Comparison of ENCODE assay signal across 8 cellular contexts in genomic region chr17:2400474-2400866, GRCh38. TPM values are rescaled to one million over a fixed set of nuclear protein-coding genes. Genes with fewer than 3 reads are reported as not detected.
A peak's percentile ranks its signal among the peaks of the same experiment; 100 is the strongest.
DNase-seq lines count a peak whose midpoint lies in the region; ATAC-seq and TF ChIP-seq lines count a peak whose summit lies in the region.

No MANE protein-coding gene starts in this region.

- in situ Hi-C loops in Panc1 (cut with HindIII; ENCODE audit: low pct_unique_long_range_greater_than_20kb, low sequenced_read_pairs), result no loop called here

- H3K4ac ChIP-seq in trophoblast cell (ENCODE audit: low read depth, low read length), result peak overlapping the region; percentile 30

- H3K27ac ChIP-seq in Panc1 (ENCODE audit: low read length) (peak overlapping the region; percentile 69), trophoblast cell (ENCODE audit: low read depth, low read length) (peak overlapping the region; percentile 81)

- BruUV-seq in Panc1 (replicated peaks; lab: Mats Ljungman, UMichigan), result TSS peak; percentile 85

- H3K23ac ChIP-seq in trophoblast cell (ENCODE audit: low read length), result no peak overlapping the region

- no peak for TF ChIP-seq CTCF in Panc1 (IDR thresholded peaks at IDR 0.05)

- peak overlapping the region; percentile 76 for H3K9ac ChIP-seq in trophoblast cell (ENCODE audit: low read length)

- H2AFZ ChIP-seq in trophoblast cell (ENCODE audit: insufficient read depth, low read length, poor library complexity), result peak overlapping the region; percentile 15

- H3K27me3 ChIP-seq in Panc1 (ENCODE audit: control insufficient read depth, insufficient read depth, low read length) (no peaks in the 10 kb centered on the region), trophoblast cell (ENCODE audit: insufficient read depth, low read length) (no peaks in the 10 kb centered on the region)

- peak overlapping the region; percentile 27 for H4K8ac ChIP-seq in trophoblast cell (ENCODE audit: low read depth, low read length)

- no CpG with 5 or more reads among the region's 43 CpGs for WGBS in trophoblast cell (ENCODE audit: extremely low coverage, insufficient coverage, insufficient read length)

- intact Hi-C loops in Panc1 (cut with micrococcal nuclease; ENCODE audit: unreplicated experiment), result no loop called here

- H3K4me2 ChIP-seq in trophoblast cell (ENCODE audit: low read length), result peak overlapping the region; percentile 91

- H3K18ac ChIP-seq in trophoblast cell (ENCODE audit: low read length), result peak overlapping the region; percentile 80

- peak overlapping the region; percentile 32 for H2BK5ac ChIP-seq in trophoblast cell (ENCODE audit: low read depth, low read length, poor library complexity)

- H4K91ac ChIP-seq in trophoblast cell (ENCODE audit: low read depth, low read length), result peak overlapping the region; percentile 64

- peaks cover 20% of the 10 kb centered on the region for H3K79me2 ChIP-seq in trophoblast cell (ENCODE audit: control insufficient read depth, insufficient read depth, low read length, poor library complexity)

- CTCF ChIA-PET in Panc1 (lab: Charles Lee), result no interaction called here

- peak; percentile 18 to 43 for DNase-seq in NCI-H526 (lab: John Stamatoyannopoulos, UW)
- no peak for DNase-seq in NCI-H526 treated with DMSO at 0.1 percent for 48 hours (lab: John Stamatoyannopoulos, UW)
- DNase-seq in Panc1 (ENCODE audit: low read depth, low spot score), result no peak
- DNase-seq in activated gamma-delta T cell (lab: John Stamatoyannopoulos, UW), result peak; percentile 39
- peak; percentile 61 for DNase-seq in germinal center (ENCODE audit: low spot score)
- peak; percentile 69 to 77 for DNase-seq in trophoblast cell

- H3K4me3 ChIP-seq in Panc1 (ENCODE audit: low read depth in 2 of 2, low read length in 2 of 2) (peak overlapping the region; percentile 80 to 89), trophoblast cell (ENCODE audit: low read depth, low read length) (peak overlapping the region; percentile 96)

- H3K14ac ChIP-seq in trophoblast cell (ENCODE audit: low read length), result peak overlapping the region; percentile 41

- no peak overlapping the region for H4K12ac ChIP-seq in trophoblast cell (ENCODE audit: low read depth, low read length)

- H3K36me3 ChIP-seq in Panc1 (ENCODE audit: control insufficient read depth, insufficient read depth, low read length) (no peaks in the 10 kb centered on the region), trophoblast cell (ENCODE audit: control insufficient read depth in 1 of 2, insufficient read depth in 2 of 2, low read length in 2 of 2) (peaks cover 0 to under 1% of the 10 kb centered on the region in 2 experiments)

- H2AK5ac ChIP-seq in trophoblast cell (ENCODE audit: low read length), result no peak overlapping the region

- ATAC-seq in Panc1, result no peak
- no peak for ATAC-seq in HG02840 (IDR thresholded peaks at IDR 0.05; ENCODE audit: low FRiP score, unreplicated experiment)
- no peak for ATAC-seq in GM21619 (IDR thresholded peaks at IDR 0.05; ENCODE audit: unreplicated experiment)

- peaks cover 42% of the 10 kb centered on the region for H3K79me1 ChIP-seq in trophoblast cell (ENCODE audit: low read length)

- H3K4me1 ChIP-seq in Panc1 (ENCODE audit: control insufficient read depth, insufficient read depth, low read length) (peaks cover 26% of the 10 kb centered on the region), trophoblast cell (ENCODE audit: control insufficient read depth in 1 of 2, insufficient read depth in 2 of 2, low read length in 2 of 2) (peaks cover 27 to 42% of the 10 kb centered on the region in 2 experiments)

- POLR2A ChIA-PET in Panc1 (lab: Charles Lee), result interaction anchor here (1.3 kb wide), 1 partner anchor 9 kb away, joined by 5 read pairs; no protein-coding TSS in a partner anchor

- peak overlapping the region; percentile 7 for H2BK12ac ChIP-seq in trophoblast cell (ENCODE audit: low read length)

- peak overlapping the region; percentile 2 for H2BK120ac ChIP-seq in trophoblast cell (ENCODE audit: insufficient read depth, low read length, poor library complexity)

- no peaks in the 10 kb centered on the region for H3K9me3 ChIP-seq in Panc1 (ENCODE audit: control insufficient read depth, insufficient read depth, low read depth, low read length)
- no peaks in the 10 kb centered on the region for H3K9me3 ChIP-seq in trophoblast cell (ENCODE audit: insufficient read depth, low read depth, low read length)

RNA-seq across cellular contexts. Expression of gene MNT, which starts 0.4 kb away (rescaled TPM):
- 31.8 TPM for total RNA-seq in Panc1 (2021; ENCODE audit: unreplicated experiment)
- polyA plus RNA-seq in Panc1 (2012; ENCODE audit: insufficient read length), result 38.4 TPM
- 16.2 and 16.6 TPM in 2 replicates for polyA plus RNA-seq in trophoblast cell (2013)

Comparison
In these comparisons a context has a peak if more than half of its experiments do, and no peak if none do; other contexts are left out.
1. DNase-seq: peak in NCI-H526 (2 of 2), activated gamma-delta T cell (single experiment), germinal center (single experiment) and trophoblast cell (2 of 2); none in NCI-H526 treated with DMSO at 0.1 percent for 48 hours (single experiment) and Panc1 (single experiment).